Comparison of ENCODE assay signal across 18 cellular contexts in genomic region chrX:20101927-20102581, GRCh38. TPM values are rescaled to one million over a fixed set of nuclear protein-coding genes. Genes with fewer than 3 reads are reported as not detected.
DNase-seq lines count a peak whose midpoint lies in the region; ATAC-seq and TF ChIP-seq lines count a peak whose summit lies in the region.
"Had no signal": no experiment of that assay in that cellular context is flagged by ENCODE, and none has a peak within 500 bp of the region (broad histone marks: within the 10 kb centered on the region; RNA-seq: fewer than 3 reads in every experiment).

No MANE protein-coding gene starts in this region.

- peaks cover 5% of the 10 kb centered on the region for H3K27me3 ChIP-seq in osteoblast (ENCODE audit: insufficient read depth, low read length)
- H3K27me3 ChIP-seq: BLaER1 had no signal

- POLR2A ChIA-PET in activated CD4-positive, alpha-beta T cell treated with anti-CD3 and anti-CD28 coated beads for 36 hours (lab: Charles Lee), result no interaction called here

- CTCF ChIA-PET in activated CD4-positive, alpha-beta T cell treated with anti-CD3 and anti-CD28 coated beads for 36 hours (lab: Charles Lee), result no interaction called here

- DNase-seq in activated CD4-positive, alpha-beta T cell treated with anti-CD3 and anti-CD28 coated beads for 36 hours, result no peak
- DNase-seq in activated CD4-positive, alpha-beta T cell treated with anti-CD3 and anti-CD28 coated beads for 4 hours, result no peak
- DNase-seq in left colon, result no peak
- DNase-seq in mucosa of descending colon, result no peak
- DNase-seq in osteoblast (ENCODE audit: insufficient read length, low spot score, missing footprints), result no peak
- DNase-seq in stimulated activated CD4-positive, alpha-beta T cell treated with anti-CD3 and anti-CD28 coated beads, Interleukin-4, amount 100 ng/mL, for 24 hours, result no peak
- DNase-seq: Caco-2; CD4-positive, CD25-positive, alpha-beta regulatory T cell; CD8-positive, alpha-beta T cell; DMS153; DND-41; GM23248; H7; HCEC 1CT had no signal

- peaks cover 7% of the 10 kb centered on the region for H3K4me1 Mint-ChIP-seq in activated CD4-positive, alpha-beta T cell treated with anti-CD3 and anti-CD28 coated beads for 36 hours
- H3K4me1 Mint-ChIP-seq: B cell; CD4-positive, CD25-positive, alpha-beta regulatory T cell had no signal

- no peaks in the 10 kb centered on the region for H3K27me3 Mint-ChIP-seq in activated CD4-positive, alpha-beta T cell treated with anti-CD3 and anti-CD28 coated beads for 36 hours
- H3K27me3 Mint-ChIP-seq: B cell had no signal

- no peaks in the 10 kb centered on the region for H3K9me3 Mint-ChIP-seq in activated CD4-positive, alpha-beta T cell treated with anti-CD3 and anti-CD28 coated beads for 36 hours (ENCODE audit: low read depth)
- H3K9me3 Mint-ChIP-seq: CD4-positive, CD25-positive, alpha-beta regulatory T cell; CD8-positive, alpha-beta T cell had no signal

- no peaks in the 10 kb centered on the region for H4K20me1 ChIP-seq in osteoblast (ENCODE audit: insufficient read depth, low read length)
- H4K20me1 ChIP-seq: BLaER1 had no signal

- H3K4me1 ChIP-seq in mucosa of descending colon (ENCODE audit: low read depth), result no peaks in the 10 kb centered on the region
- no peaks in the 10 kb centered on the region for H3K4me1 ChIP-seq in osteoblast (ENCODE audit: insufficient read depth, low read length)
- H3K4me1 ChIP-seq: BLaER1 had no signal

- H3K9me3 ChIP-seq in mucosa of descending colon, result no peaks in the 10 kb centered on the region
- no peaks in the 10 kb centered on the region for H3K9me3 ChIP-seq in osteoblast (ENCODE audit: low read depth, low read length)
- H3K9me3 ChIP-seq: BLaER1, Caco-2 had no signal

- H3K36me3 ChIP-seq in mucosa of descending colon (ENCODE audit: low read depth) (no peaks in the 10 kb centered on the region), osteoblast (ENCODE audit: insufficient read depth, low read length) (no peaks in the 10 kb centered on the region)
- H3K36me3 ChIP-seq: BLaER1 had no signal

- no peak overlapping the region for H3K27ac ChIP-seq in osteoblast (ENCODE audit: low read depth, low read length)
- H3K27ac ChIP-seq: 22Rv1, BLaER1, GM23248 had no signal

- TF ChIP-seq CTCF in mucosa of descending colon (IDR thresholded peaks at IDR 0.05) (no peak), osteoblast (IDR thresholded peaks at IDR 0.05; ENCODE audit: extremely low read depth, low read depth, low read length) (no peak)

- H2AFZ ChIP-seq in osteoblast (ENCODE audit: low read length), result no peak overlapping the region
- H2AFZ ChIP-seq: GM23248 had no signal

- H3K4me2 ChIP-seq in osteoblast (ENCODE audit: insufficient read depth, low read length), result no peak overlapping the region
- H3K4me2 ChIP-seq: BLaER1 had no signal

- intact Hi-C loops in activated CD4-positive, alpha-beta T cell treated with anti-CD3 and anti-CD28 coated beads for 36 hours (cut with DNase I, micrococcal nuclease), result no loop called here
- intact Hi-C loops in left colon (cut with DNase I, micrococcal nuclease) (no loop called here), mucosa of descending colon (cut with DNase I, micrococcal nuclease) (no loop called here)

- peak; percentile 47 for ATAC-seq in activated CD4-positive, alpha-beta T cell treated with anti-CD3 and anti-CD28 coated beads for 36 hours
- peak; percentile 58 for ATAC-seq in left colon
- ATAC-seq in mucosa of descending colon, result peak; percentile 33
- ATAC-seq in HG02840 (IDR thresholded peaks at IDR 0.05; ENCODE audit: low FRiP score, unreplicated experiment), result no peak
- ATAC-seq: CD8-positive, alpha-beta T cell had no signal

- H3K4me3 ChIP-seq in mucosa of descending colon (no peak overlapping the region), osteoblast (ENCODE audit: insufficient read depth, low read length) (no peak overlapping the region)
- H3K4me3 ChIP-seq: BLaER1, GM23248 had no signal

- H3K79me2 ChIP-seq in osteoblast (ENCODE audit: insufficient read depth, low read length), result no peaks in the 10 kb centered on the region

- peak overlapping the region; percentile 22 for H3K27ac Mint-ChIP-seq in activated CD4-positive, alpha-beta T cell treated with anti-CD3 and anti-CD28 coated beads for 36 hours
- H3K27ac Mint-ChIP-seq: B cell; CD4-positive, CD25-positive, alpha-beta regulatory T cell; CD8-positive, alpha-beta T cell had no signal

- no peak overlapping the region for H3K4me3 Mint-ChIP-seq in activated CD4-positive, alpha-beta T cell treated with anti-CD3 and anti-CD28 coated beads for 36 hours
- H3K4me3 Mint-ChIP-seq: B cell; CD4-positive, CD25-positive, alpha-beta regulatory T cell; CD8-positive, alpha-beta T cell had no signal

- H3K36me3 Mint-ChIP-seq in activated CD4-positive, alpha-beta T cell treated with anti-CD3 and anti-CD28 coated beads for 36 hours (ENCODE audit: low read depth), result no peaks in the 10 kb centered on the region
- H3K36me3 Mint-ChIP-seq: CD4-positive, CD25-positive, alpha-beta regulatory T cell; CD8-positive, alpha-beta T cell had no signal

RNA-seq across cellular contexts. Expression of gene MAP7D2, which starts 14.7 kb away (rescaled TPM):
- under 1 TPM; 0.44 to 0.59 TPM for total RNA-seq in activated CD4-positive, alpha-beta T cell treated with anti-CD3 and anti-CD28 coated beads for 36 hours
- total RNA-seq in left colon (1 to 10 TPM; 1.4 to 1.6 TPM), mucosa of descending colon (1 to 10 TPM; 1.2 to 1.7 (median 1.5) TPM), osteoblast (under 0.01 and 0.36 TPM in 2 replicates)
- total RNA-seq: B cell had no signal

RNA-seq across cellular contexts. Expression of gene EIF1AX, which starts 39.6 kb away (rescaled TPM):
- total RNA-seq in activated CD4-positive, alpha-beta T cell treated with anti-CD3 and anti-CD28 coated beads for 36 hours, result 100 to 1,000 TPM in 1 of 2 experiments, 10 to 100 TPM in 1; 81.7 to 140 TPM
- total RNA-seq in left colon, result 10 to 100 TPM; 76.3 to 80.4 TPM
- 10 to 100 TPM; 42.2 to 78.0 (median 69.0) TPM for total RNA-seq in mucosa of descending colon
- 29.0 and 42.4 TPM in 2 replicates for total RNA-seq in osteoblast
